Comparison of ENCODE assay signal across 19 cellular contexts in the genomic region with DNA sequence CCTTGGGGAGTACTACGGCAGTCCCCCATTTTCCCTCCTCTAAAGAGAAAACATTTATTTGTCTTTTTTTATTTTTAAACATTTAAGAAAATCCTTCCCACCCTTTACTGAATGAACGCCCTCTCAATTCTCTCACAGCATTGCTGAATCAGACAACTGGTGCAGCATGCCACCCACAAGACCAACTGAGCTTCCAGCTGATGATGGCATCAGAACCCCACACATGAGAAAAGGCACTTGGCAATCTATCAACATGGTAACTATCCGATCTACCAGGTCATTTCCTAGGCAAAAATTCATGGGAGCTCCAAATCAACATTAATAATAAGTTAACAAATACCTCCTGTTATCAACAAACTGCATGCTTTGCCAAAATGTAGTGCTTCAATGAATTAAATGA. TPM values are rescaled to one million over a fixed set of nuclear protein-coding genes. Genes with fewer than 3 reads are reported as not detected.
"Had no signal": no experiment of that assay in that cellular context is flagged by ENCODE, and none has a peak within 500 bp of the region (broad histone marks: within the 10 kb centered on the region; RNA-seq: fewer than 3 reads in every experiment).

No MANE protein-coding gene starts in this region.

- H3K27ac Mint-ChIP-seq: natural killer cell; stimulated activated effector memory CD8-positive, alpha-beta T cell treated with anti-CD3 and anti-CD28 coated beads, Interleukin-12 subunit alpha, Interleukin-12 subunit beta, amount 100 ng/mL, for 72 hours had no signal

- H3K4me3 Mint-ChIP-seq: natural killer cell; stimulated activated effector memory CD8-positive, alpha-beta T cell treated with anti-CD3 and anti-CD28 coated beads, Interleukin-12 subunit alpha, Interleukin-12 subunit beta, amount 100 ng/mL, for 72 hours had no signal

- DNase-seq: cortex of kidney; effector CD8-positive, alpha-beta T cell; foreskin melanocyte; heart left ventricle; mammary epithelial cell; natural killer cell; occipital lobe; psoas muscle; small intestine; stimulated activated CD4-positive, alpha-beta T cell treated with anti-CD3 and anti-CD28 coated beads, Interleukin-4, amount 100 ng/mL, for 1 hour; stimulated activated CD8-positive, alpha-beta memory T cell treated with anti-CD3 and anti-CD28 coated beads, Interleukin-4, amount 100 ng/mL, for 48 hours; stimulated activated naive CD8-positive, alpha-beta T cell treated with anti-CD3 and anti-CD28 coated beads, Interleukin-15, Interleukin-2, amounts not matched to agents 100 U/mL and 50 U/mL, for 24 hours; tibial artery; uterus had no signal

- H3K27me3 ChIP-seq: dorsolateral prefrontal cortex, heart left ventricle, tibial artery, upper lobe of left lung, uterus had no signal

- H3K4me3 ChIP-seq: heart left ventricle, psoas muscle, tibial artery, upper lobe of left lung, uterus had no signal

- H3K36me3 ChIP-seq: tibial artery, upper lobe of left lung, uterus had no signal

- H3K9me3 Mint-ChIP-seq: stimulated activated effector memory CD8-positive, alpha-beta T cell treated with anti-CD3 and anti-CD28 coated beads, Interleukin-12 subunit alpha, Interleukin-12 subunit beta, amount 100 ng/mL, for 72 hours had no signal

- H3K9me3 ChIP-seq: heart left ventricle, psoas muscle, tibial artery, upper lobe of left lung, uterus had no signal

- H3K4me1 Mint-ChIP-seq: natural killer cell; stimulated activated effector memory CD8-positive, alpha-beta T cell treated with anti-CD3 and anti-CD28 coated beads, Interleukin-12 subunit alpha, Interleukin-12 subunit beta, amount 100 ng/mL, for 72 hours had no signal

- H3K4me1 ChIP-seq: psoas muscle, uterus had no signal

- H3K36me3 Mint-ChIP-seq: natural killer cell; stimulated activated effector memory CD8-positive, alpha-beta T cell treated with anti-CD3 and anti-CD28 coated beads, Interleukin-12 subunit alpha, Interleukin-12 subunit beta, amount 100 ng/mL, for 72 hours had no signal

- ATAC-seq: left lobe of liver; natural killer cell; psoas muscle; sciatic nerve; stimulated activated effector memory CD8-positive, alpha-beta T cell treated with anti-CD3 and anti-CD28 coated beads, Interleukin-12 subunit alpha, Interleukin-12 subunit beta, amount 100 ng/mL, for 72 hours; stimulated activated naive CD8-positive, alpha-beta T cell treated with anti-CD3 and anti-CD28 coated beads, Interleukin-15, Interleukin-2, amounts not matched to agents 100 U/mL and 50 U/mL, for 24 hours had no signal

- H3K27ac ChIP-seq: psoas muscle, tibial artery, upper lobe of left lung, uterus had no signal

RNA-seq across cellular contexts. Expression of gene LHFPL6, which starts 43.2 kb away (rescaled TPM):
- total RNA-seq: natural killer cell had no signal
